1 cellular context compared by ENCODE assay signal in genomic region chr5:140631831-140632365, GRCh38.
TF ChIP-seq lines count a peak whose summit lies in the region.

No MANE protein-coding gene starts in this region.

TF ChIP-seq in WTC11, 78 proteins besides CTCF, POLR2A, EP300 and RAD21 (continued from another document):
- TF ChIP-seq JAZF1 (CRISPR knock-in tag; IDR thresholded peaks at IDR 0.05) (no peak), ESRRA (CRISPR knock-in tag; IDR thresholded peaks at IDR 0.05; ENCODE audit: borderline replicate concordance) (no peak), NFE2L1 (CRISPR knock-in tag; IDR thresholded peaks at IDR 0.05) (no peak)
- TF ChIP-seq, protein P1, sequence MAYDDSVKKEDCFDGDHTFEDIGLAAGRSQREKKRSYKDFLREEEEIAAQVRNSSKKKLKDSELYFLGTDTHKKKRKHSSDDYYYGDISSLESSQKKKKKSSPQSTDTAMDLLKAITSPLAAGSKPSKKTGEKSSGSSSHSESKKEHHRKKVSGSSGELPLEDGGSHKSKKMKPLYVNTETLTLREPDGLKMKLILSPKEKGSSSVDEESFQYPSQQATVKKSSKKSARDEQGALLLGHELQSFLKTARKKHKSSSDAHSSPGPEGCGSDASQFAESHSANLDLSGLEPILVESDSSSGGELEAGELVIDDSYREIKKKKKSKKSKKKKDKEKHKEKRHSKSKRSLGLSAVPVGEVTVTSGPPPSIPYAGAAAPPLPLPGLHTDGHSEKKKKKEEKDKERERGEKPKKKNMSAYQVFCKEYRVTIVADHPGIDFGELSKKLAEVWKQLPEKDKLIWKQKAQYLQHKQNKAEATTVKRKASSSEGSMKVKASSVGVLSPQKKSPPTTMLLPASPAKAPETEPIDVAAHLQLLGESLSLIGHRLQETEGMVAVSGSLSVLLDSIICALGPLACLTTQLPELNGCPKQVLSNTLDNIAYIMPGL (CRISPR knock-in tag; IDR thresholded peaks at IDR 0.05): no peak
